In genomic region chr6:135304883-135305282, GRCh38 we compare ENCODE assay signal across 7 cellular contexts.
"Had no signal": no experiment of that assay in that cellular context is flagged by ENCODE, and none has a peak within 500 bp of the region (broad histone marks: within the 10 kb centered on the region; RNA-seq: fewer than 3 reads in every experiment).

No MANE protein-coding gene starts in this region.

- H3K9ac ChIP-seq: KMS-11 had no signal

- DNase-seq: IMR-90, KBM-7, KG1 had no signal

- H3K27ac ChIP-seq: HL-60, KMS-11 had no signal

- ATAC-seq: HepG2 had no signal

- FAIRE-seq: HepG2, HTR-8/SVneo had no signal

- H3K4me2 ChIP-seq: KMS-11 had no signal
